19 cellular contexts compared by ENCODE assay signal in the genomic region with DNA sequence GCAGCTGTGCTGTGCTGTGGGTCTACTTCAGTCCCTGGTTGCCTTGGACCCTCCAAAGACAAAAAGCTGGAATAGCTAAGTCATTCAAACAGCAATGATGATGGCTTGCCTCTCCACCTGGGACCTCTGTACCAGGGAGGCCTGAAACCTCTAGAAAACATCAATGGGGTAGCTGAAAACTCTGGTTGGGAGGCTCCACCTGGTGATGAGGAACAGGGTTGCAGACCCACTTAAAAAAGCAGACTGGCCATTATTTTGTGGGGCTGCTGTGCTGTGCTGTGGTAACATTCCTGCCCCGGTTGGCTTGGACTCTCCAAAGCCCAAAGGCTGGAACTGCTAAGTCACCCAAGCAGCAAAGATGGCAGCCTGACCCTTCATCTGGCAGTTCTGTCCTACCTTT.
A peak's percentile ranks its signal among the peaks of the same experiment; 100 is the strongest.
DNase-seq lines count a peak whose midpoint lies in the region; ATAC-seq and TF ChIP-seq lines count a peak whose summit lies in the region.
"Had no signal": no experiment of that assay in that cellular context is flagged by ENCODE, and none has a peak within 500 bp of the region (broad histone marks: within the 10 kb centered on the region; RNA-seq: fewer than 3 reads in every experiment).

No MANE protein-coding gene starts in this region.

- H3K79me2 ChIP-seq in trophoblast cell (ENCODE audit: control insufficient read depth, insufficient read depth, low read length, poor library complexity), result no peaks in the 10 kb centered on the region

- no peak overlapping the region for H3K4ac ChIP-seq in trophoblast cell (ENCODE audit: low read depth, low read length)

- no peak overlapping the region for H4K91ac ChIP-seq in trophoblast cell (ENCODE audit: low read depth, low read length)

- no peak overlapping the region for H3K9ac ChIP-seq in trophoblast cell (ENCODE audit: low read length)

- H3K36me3 ChIP-seq in brain microvascular endothelial cell (replicated peaks), result no peaks in the 10 kb centered on the region
- peaks cover 0 to 2% of the 10 kb centered on the region in 2 experiments for H3K36me3 ChIP-seq in trophoblast cell (ENCODE audit: control insufficient read depth in 1 of 2, insufficient read depth in 2 of 2, low read length in 2 of 2)
- H3K36me3 ChIP-seq: neutrophil had no signal

- TF ChIP-seq CTCF in LNCaP clone FGC (IDR thresholded peaks at IDR 0.05; ENCODE audit: control insufficient read depth, extremely low read depth, insufficient read depth) (peak; percentile 24; the same call in 1 of the 2 replicates), brain microvascular endothelial cell (IDR thresholded peaks at IDR 0.05; ENCODE audit: low read depth, low read length, missing control alignments) (peak; percentile 53)

- H3K4me3 ChIP-seq in LNCaP clone FGC (ENCODE audit: low read depth, low read length), result no peak overlapping the region
- no peak overlapping the region for H3K4me3 ChIP-seq in brain microvascular endothelial cell (ENCODE audit: low read depth, low read length)
- H3K4me3 ChIP-seq in trophoblast cell (ENCODE audit: low read depth, low read length), result peak overlapping the region; percentile 26
- H3K4me3 ChIP-seq: skin epidermis had no signal

- no peak overlapping the region for H4K8ac ChIP-seq in trophoblast cell (ENCODE audit: low read depth, low read length)

- no peak overlapping the region for H3K23ac ChIP-seq in trophoblast cell (ENCODE audit: low read length)

- in situ Hi-C loops in brain microvascular endothelial cell (cut with HindIII; ENCODE audit: low pct_ligation_motif_present, low sequenced_read_pairs), result no loop called here

- H3K27ac ChIP-seq in brain microvascular endothelial cell (no peak overlapping the region), trophoblast cell (ENCODE audit: low read depth, low read length) (no peak overlapping the region), caudate nucleus (ENCODE audit: low read depth, low read length) (no peak overlapping the region)
- H3K27ac ChIP-seq: 22Rv1, neutrophil, skin epidermis had no signal

- no peak overlapping the region for H2BK12ac ChIP-seq in trophoblast cell (ENCODE audit: low read length)

- no peak overlapping the region for H3K4me2 ChIP-seq in trophoblast cell (ENCODE audit: low read length)

- no peak overlapping the region for H2AK5ac ChIP-seq in trophoblast cell (ENCODE audit: low read length)

- H3K9me3 ChIP-seq in trophoblast cell (ENCODE audit: insufficient read depth, low read depth, low read length), result peaks cover 7% of the 10 kb centered on the region

- H4K12ac ChIP-seq in trophoblast cell (ENCODE audit: low read depth, low read length), result no peak overlapping the region

- H2BK120ac ChIP-seq in trophoblast cell (ENCODE audit: insufficient read depth, low read length, poor library complexity), result no peak overlapping the region

- no peaks in the 10 kb centered on the region for H3K27me3 ChIP-seq in brain microvascular endothelial cell (replicated peaks)
- no peaks in the 10 kb centered on the region for H3K27me3 ChIP-seq in trophoblast cell (ENCODE audit: insufficient read depth, low read length)
- H3K27me3 ChIP-seq: neutrophil had no signal

- H3K18ac ChIP-seq in trophoblast cell (ENCODE audit: low read length), result no peak overlapping the region

- no peak overlapping the region for H2AFZ ChIP-seq in trophoblast cell (ENCODE audit: insufficient read depth, low read length, poor library complexity)

- peak; percentile 23 for DNase-seq in DMS 273 (lab: John Stamatoyannopoulos, UW; ENCODE audit: unreplicated experiment)
- no peak for DNase-seq in DMS 273 treated with DMSO at 0.1 percent for 48 hours (lab: John Stamatoyannopoulos, UW)
- DNase-seq in LNCaP clone FGC (ENCODE audit: low read depth), result no peak
- DNase-seq in brain microvascular endothelial cell, result peak; percentile 11
- DNase-seq in trophoblast cell, result no peak
- no peak for DNase-seq in caudate nucleus (lab: John Stamatoyannopoulos, UW)
- DNase-seq in stimulated activated CD4-positive, alpha-beta T cell treated with anti-CD3 and anti-CD28 coated beads, Interleukin-12 subunit alpha, Interleukin-12 subunit beta, amount 100 ng/mL, for 4 hours, result no peak
- DNase-seq: activated CD4-positive, alpha-beta T cell treated with anti-CD3 and anti-CD28 coated beads, Interleukin-2, amount 10 ng/mL, durations not matched to agents 7 days and 5 days; activated T-cell treated with anti-CD3 and anti-CD28 coated beads, Interleukin-2, amount 50 U/mL, for 48 hours; dermis blood vessel endothelial cell; mesenchymal stem cell; NCI-H2171 treated with DMSO at 0.1 percent for 48 hours; stimulated activated naive CD8-positive, alpha-beta T cell treated with anti-CD3 and anti-CD28 coated beads, Interleukin-15, amount 100 ng/mL, for 72 hours; T-helper 2 cell had no signal

- no peaks in the 10 kb centered on the region for H3K4me1 ChIP-seq in trophoblast cell (ENCODE audit: control insufficient read depth in 1 of 2, insufficient read depth in 2 of 2, low read length in 2 of 2)

- H3K79me1 ChIP-seq in trophoblast cell (ENCODE audit: low read length), result no peaks in the 10 kb centered on the region

- no peak overlapping the region for H3K14ac ChIP-seq in trophoblast cell (ENCODE audit: low read length)

- H2BK5ac ChIP-seq in trophoblast cell (ENCODE audit: low read depth, low read length, poor library complexity), result no peak overlapping the region

- no CpG with 5 or more reads among the region's 1 CpG for whole genome bisulfite sequencing in trophoblast cell (ENCODE audit: extremely low coverage, insufficient coverage, insufficient read length)

- no peak for ATAC-seq in HG03565 (IDR thresholded peaks at IDR 0.05; ENCODE audit: unreplicated experiment)
- ATAC-seq: Panc1; stimulated activated naive CD8-positive, alpha-beta T cell treated with anti-CD3 and anti-CD28 coated beads, Interleukin-15, amount 100 ng/mL, for 72 hours had no signal

Comparison
In these comparisons a context has a peak if more than half of its experiments do, and no peak if none do; other contexts are left out.
1. DNase-seq: peak in DMS 273 (single experiment) and brain microvascular endothelial cell (single experiment); none in DMS 273 treated with DMSO at 0.1 percent for 48 hours (single experiment), LNCaP clone FGC (single experiment), trophoblast cell (0 of 2), caudate nucleus (0 of 61) and stimulated activated CD4-positive, alpha-beta T cell treated with anti-CD3 and anti-CD28 coated beads, Interleukin-12 subunit alpha, Interleukin-12 subunit beta, amount 100 ng/mL, for 4 hours (single experiment).